ENCODE assay signal across 8 cellular contexts in genomic region chr6:122472022-122472340, GRCh38. TPM values are rescaled to one million over a fixed set of nuclear protein-coding genes. Genes with fewer than 3 reads are reported as not detected.
DNase-seq lines count a peak whose midpoint lies in the region; ATAC-seq and TF ChIP-seq lines count a peak whose summit lies in the region.

No MANE protein-coding gene starts in this region.

- H4K20me1 ChIP-seq in fibroblast of lung (ENCODE audit: control insufficient read depth, extremely low read depth, insufficient read depth, low read length): peaks cover 2% of the 10 kb centered on the region

- H3K4me3 ChIP-seq in RWPE2 (ENCODE audit: severe bottlenecking): peak overlapping the region; percentile 71
- peak overlapping the region; percentile 71 to 95 (median 77) for H3K4me3 ChIP-seq in fibroblast of lung (replicated peaks in 1 of 4; ENCODE audit: control extremely low read depth in 1 of 4, insufficient read depth in 1 of 4, low read depth in 3 of 4, low read length in 4 of 4)
- H3K4me3 ChIP-seq in parathyroid adenoma (ENCODE audit: low read depth, low read length): peak overlapping the region; percentile 90

- no peak for TF ChIP-seq CTCF in RWPE2 (IDR thresholded peaks at IDR 0.05; ENCODE audit: poor library complexity, severe bottlenecking)
- TF ChIP-seq CTCF in fibroblast of lung (conservative IDR thresholded peaks at IDR 0.05 in 1 of 2, IDR thresholded peaks at IDR 0.05 in 1 of 2; ENCODE audit: low read depth in 1 of 2, low read length in 2 of 2): no peak
- no peak for TF ChIP-seq CTCF in parathyroid adenoma (IDR thresholded peaks at IDR 0.05)
- TF ChIP-seq CTCF in GM10248 (IDR thresholded peaks at IDR 0.05; ENCODE audit: control extremely low read depth, extremely low read depth, low read depth, missing control alignments): no peak

- H3K4me1 ChIP-seq in RWPE2 (ENCODE audit: insufficient read depth, poor library complexity, severe bottlenecking) (peaks cover 9% of the 10 kb centered on the region), fibroblast of lung (ENCODE audit: control insufficient read depth, extremely low read depth, insufficient read depth, low read length) (no peaks in the 10 kb centered on the region), parathyroid adenoma (no peaks in the 10 kb centered on the region)

- no peaks in the 10 kb centered on the region for H3K27me3 ChIP-seq in RWPE2 (ENCODE audit: insufficient read depth, poor library complexity, severe bottlenecking)
- H3K27me3 ChIP-seq in fibroblast of lung (ENCODE audit: control insufficient read depth, insufficient read depth, low read length): no peaks in the 10 kb centered on the region
- no peaks in the 10 kb centered on the region for H3K27me3 ChIP-seq in parathyroid adenoma (ENCODE audit: control insufficient read depth, insufficient read depth, low read length)

- no peaks in the 10 kb centered on the region for H3K9me3 ChIP-seq in RWPE2 (ENCODE audit: severe bottlenecking)
- H3K9me3 ChIP-seq in fibroblast of lung (ENCODE audit: control insufficient read depth, insufficient read depth, low read depth, low read length): no peaks in the 10 kb centered on the region
- no peaks in the 10 kb centered on the region for H3K9me3 ChIP-seq in parathyroid adenoma (ENCODE audit: control insufficient read depth, low read length)

- POLR2A ChIA-PET in GM10248 (lab: Yijun Ruan, JAX): interaction anchor here (0.6 kb wide), 1 partner anchor 13 kb away, joined by 3 read pairs; no protein-coding TSS in a partner anchor

- ATAC-seq in GM19023 (IDR thresholded peaks at IDR 0.05; ENCODE audit: unreplicated experiment) (peak; percentile 55), HG02870 (IDR thresholded peaks at IDR 0.05; ENCODE audit: unreplicated experiment) (peak; percentile 50), RWPE2 (ENCODE audit: low read depth) (peak; percentile 28; the same call in 2 of the 3 replicates)

- H3K27ac ChIP-seq in RWPE2 (ENCODE audit: poor library complexity, severe bottlenecking) (peak overlapping the region; percentile 39), fibroblast of lung (ENCODE audit: insufficient read depth, low read length) (peak overlapping the region; percentile 95), parathyroid adenoma (peak overlapping the region; percentile 98)

- H3K79me2 ChIP-seq in fibroblast of lung (ENCODE audit: control insufficient read depth, insufficient read depth, low read length): peaks cover 47% of the 10 kb centered on the region
- peaks cover 39% of the 10 kb centered on the region for H3K79me2 ChIP-seq in parathyroid adenoma

- DNase-seq in RWPE2 (ENCODE audit: low spot score) (no peak), fibroblast of lung (ENCODE audit: low read depth in 2 of 2) (no peak), NCI-H2081 treated with DMSO at 0.1 percent for 48 hours (lab: John Stamatoyannopoulos, UW) (no peak), LoVo (ENCODE audit: low spot score) (no peak), GM10248 (ENCODE audit: extremely low spot score) (no peak)

- H3K36me3 ChIP-seq in RWPE2 (ENCODE audit: low read depth) (peaks cover 24% of the 10 kb centered on the region), fibroblast of lung (ENCODE audit: control insufficient read depth, insufficient read depth, low read length) (no peaks in the 10 kb centered on the region), parathyroid adenoma (ENCODE audit: control insufficient read depth, insufficient read depth, low read length) (no peaks in the 10 kb centered on the region)

- H3K9ac ChIP-seq in fibroblast of lung (ENCODE audit: insufficient read depth, low read length): peak overlapping the region; percentile 51
- no peak overlapping the region for H3K9ac ChIP-seq in parathyroid adenoma

- H3K4me2 ChIP-seq in fibroblast of lung (ENCODE audit: extremely low read depth, insufficient read depth, low read length): peak overlapping the region; percentile 85
- peak overlapping the region; percentile 81 for H3K4me2 ChIP-seq in parathyroid adenoma (ENCODE audit: low read length)

- CTCF ChIA-PET in GM10248 (lab: Yijun Ruan, JAX): interaction anchor here (1.2 to 2.3 kb wide), 4 partner anchors 14 to 59 kb away, joined by 3 to 14 read pairs (median 6); no protein-coding TSS in a partner anchor

- H2AFZ ChIP-seq in fibroblast of lung (ENCODE audit: low read length) (peak overlapping the region; percentile 99), parathyroid adenoma (peak overlapping the region; percentile 94)

RNA-seq across cellular contexts. Expression of gene SERINC1, which starts 0.4 kb away (rescaled TPM):
- total RNA-seq in fibroblast of lung: 241 and 363 TPM in 2 replicates
- 176 and 306 TPM in 2 replicates for polyA plus RNA-seq in fibroblast of lung
- polyA plus RNA-seq in fibroblast of lung (2012): 123 and 194 TPM in 2 replicates
- polyA minus RNA-seq in fibroblast of lung (ENCODE audit: low replicate concordance): 27.0 and 28.9 TPM in 2 replicates

Comparison
In these comparisons a context has a peak if more than half of its experiments do, and no peak if none do; other contexts are left out.
1. H3K27ac ChIP-seq: peak in every context shown above with its lines; median percentile 98 in parathyroid adenoma; 95 in fibroblast of lung; 39 in RWPE2.